8 cellular contexts compared by ENCODE assay signal in the genomic region with DNA sequence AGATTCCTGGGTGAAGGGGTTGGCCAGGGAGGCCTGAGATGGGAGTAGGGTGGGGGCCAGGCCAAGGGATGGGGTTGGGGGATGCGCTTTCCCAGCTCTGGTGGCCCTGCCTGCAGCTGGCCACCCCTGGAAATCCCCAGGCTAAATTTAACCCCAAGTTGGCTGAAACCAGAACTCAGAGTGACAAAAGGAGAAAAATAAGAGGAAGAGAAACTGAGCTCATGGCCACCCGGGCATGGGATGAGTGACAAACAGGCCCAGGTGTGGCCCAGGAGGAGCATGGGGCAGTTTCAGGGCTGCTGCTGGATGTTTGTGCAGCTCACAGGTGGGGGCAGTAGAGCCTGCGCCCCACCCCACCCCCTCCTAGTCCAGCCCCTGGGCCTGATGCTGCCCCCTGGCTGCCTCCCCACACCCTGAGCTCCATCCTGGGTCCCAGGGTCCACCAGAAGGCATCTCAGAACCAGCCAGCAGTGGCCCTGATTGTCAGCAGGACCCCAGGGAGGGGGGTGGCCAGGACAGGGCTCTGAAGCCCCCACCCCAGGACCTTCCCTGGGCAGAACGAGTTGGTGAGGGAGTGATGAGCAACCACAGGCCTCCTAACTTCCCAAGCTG. TPM values are rescaled to one million over a fixed set of nuclear protein-coding genes. Genes with fewer than 3 reads are reported as not detected.
DNase-seq lines count a peak whose midpoint lies in the region; ATAC-seq, FAIRE-seq and TF ChIP-seq lines count a peak whose summit lies in the region.

No MANE protein-coding gene starts in this region.

- no peaks in the 10 kb centered on the region for H3K4me1 ChIP-seq in mesenchymal stem cell (ENCODE audit: control insufficient read depth, insufficient read depth, low read depth, low read length)

- no peak overlapping the region for H3K9ac ChIP-seq in mesenchymal stem cell (ENCODE audit: low read length)

- H2AK5ac ChIP-seq in mesenchymal stem cell (ENCODE audit: low read length, severe bottlenecking): no peak overlapping the region

- no peak overlapping the region for H2AFZ ChIP-seq in mesenchymal stem cell (ENCODE audit: low read depth, low read length)

- H3K27ac ChIP-seq in mesenchymal stem cell (ENCODE audit: low read length, poor library complexity, severe bottlenecking): no peak overlapping the region

- H3K4me2 ChIP-seq in mesenchymal stem cell (ENCODE audit: low read length, poor library complexity, severe bottlenecking): no peak overlapping the region

- no peaks in the 10 kb centered on the region for H3K36me3 ChIP-seq in mesenchymal stem cell (ENCODE audit: control insufficient read depth in 1 of 2, insufficient read depth in 2 of 2, low read depth in 1 of 2, low read length in 2 of 2)

- WGBS in mesenchymal stem cell: 64% methylated on average over 4 of the region's 4 CpGs

- no peak overlapping the region for H3K23ac ChIP-seq in mesenchymal stem cell (ENCODE audit: low read length in 2 of 2)

- H2BK12ac ChIP-seq in mesenchymal stem cell (ENCODE audit: low read length in 2 of 2): no peak overlapping the region

- H2BK5ac ChIP-seq in mesenchymal stem cell (ENCODE audit: low read depth, low read length, poor library complexity, severe bottlenecking): no peak overlapping the region

- H3K79me1 ChIP-seq in mesenchymal stem cell (replicated peaks; ENCODE audit: low read length, poor library complexity, severe bottlenecking): no peaks in the 10 kb centered on the region

- ATAC-seq in GM19468 (IDR thresholded peaks at IDR 0.05; ENCODE audit: extremely low read depth, unreplicated experiment): peak; percentile 64
- ATAC-seq in HG03280 (IDR thresholded peaks at IDR 0.05; ENCODE audit: unreplicated experiment): peak; percentile 86
- ATAC-seq in esophagus mucosa: peak; percentile 67
- ATAC-seq in omental fat pad (ENCODE audit: low FRiP score): no peak

- no peak for TF ChIP-seq POLR2A in GM12891 (IDR thresholded peaks at IDR 0.05; ENCODE audit: low read depth, low read length)

- H4K8ac ChIP-seq in mesenchymal stem cell (ENCODE audit: low read length): no peak overlapping the region

- H2BK15ac ChIP-seq in mesenchymal stem cell (ENCODE audit: low read depth, poor library complexity, severe bottlenecking): no peak overlapping the region

- DNase-seq in GM12891 (ENCODE audit: insufficient read length, low spot score): peak; percentile 94
- DNase-seq in hypothalamus (lab: John Stamatoyannopoulos, UW): no peak
- no peak for DNase-seq in mesenchymal stem cell
- DNase-seq in activated CD4-positive, CD25-positive, alpha-beta regulatory T cell (lab: John Stamatoyannopoulos, UW): no peak
- DNase-seq in omental fat pad (ENCODE audit: low spot score): no peak

- TF ChIP-seq CTCF in omental fat pad (IDR thresholded peaks at IDR 0.05): no peak

- H3K14ac ChIP-seq in mesenchymal stem cell (ENCODE audit: low read length in 2 of 2): no peak overlapping the region

- H3K4ac ChIP-seq in mesenchymal stem cell (ENCODE audit: low read depth in 1 of 2, low read length in 2 of 2): no peak overlapping the region

- H4K91ac ChIP-seq in mesenchymal stem cell (ENCODE audit: low read length): no peak overlapping the region

- FAIRE-seq in GM12891 (lab: Jason Lieb, UNC): peak; percentile 98

- peaks cover 7 to 24% of the 10 kb centered on the region in 2 experiments for H3K27me3 ChIP-seq in mesenchymal stem cell (ENCODE audit: control insufficient read depth in 1 of 2, insufficient read depth in 1 of 2, low read length in 2 of 2)

- H2BK120ac ChIP-seq in mesenchymal stem cell (ENCODE audit: low read depth, low read length): no peak overlapping the region

- no peak overlapping the region for H3K18ac ChIP-seq in mesenchymal stem cell (ENCODE audit: low read depth in 1 of 2, low read length in 2 of 2)

- H3K9me3 ChIP-seq in mesenchymal stem cell (ENCODE audit: control insufficient read depth, low read length): no peaks in the 10 kb centered on the region

- no peak overlapping the region for H3K4me3 ChIP-seq in mesenchymal stem cell (ENCODE audit: insufficient read depth in 1 of 2, low read depth in 1 of 2, low read length in 2 of 2)

TF ChIP-seq in GM12891, 5 proteins besides CTCF, POLR2A, EP300 and RAD21:
- TF ChIP-seq POLR2AphosphoS5 (IDR thresholded peaks at IDR 0.05; ENCODE audit: low read depth, low read length) (peak; percentile 94), SPI1 (IDR thresholded peaks at IDR 0.05; ENCODE audit: low read depth, low read length) (peak; percentile 100), POU2F2 (IDR thresholded peaks at IDR 0.05; ENCODE audit: low read depth, low read length) (peak; percentile 94), TAF1 (IDR thresholded peaks at IDR 0.05; ENCODE audit: low read depth, low read length) (no peak), PAX5 (IDR thresholded peaks at IDR 0.05; ENCODE audit: insufficient read depth, low read length, severe bottlenecking) (peak; percentile 92)

RNA-seq across cellular contexts. Expression of gene IGLL5, which starts 48.0 kb away (rescaled TPM):
- polyA plus RNA-seq in GM12891 (2012; ENCODE audit: low read depth, missing spikeins): 28.1 TPM
- 1.8 TPM for total RNA-seq in esophagus mucosa
- polyA plus RNA-seq in mesenchymal stem cell (2013, experiment 1 of 2): not detected
- not detected for polyA plus RNA-seq in mesenchymal stem cell (2013, experiment 2 of 2)
- 1 to 10 TPM; 1.2 to 7.7 (median 1.4) TPM for total RNA-seq in omental fat pad
